ENCODE assay signal across 1 cellular context in genomic region chr12:27780612-27781408, GRCh38.
TF ChIP-seq lines count a peak whose summit lies in the region.

No MANE protein-coding gene starts in this region.

TF ChIP-seq in HCT116, 20 proteins besides CTCF, POLR2A, EP300 and RAD21 (continued from another document):
- no peak for TF ChIP-seq REST (IDR thresholded peaks at IDR 0.05; ENCODE audit: low read depth)
- TF ChIP-seq TCF7L2 (IDR thresholded peaks at IDR 0.05; ENCODE audit: borderline replicate concordance, extremely low read depth, insufficient read depth, insufficient read length), result no peak
- TF ChIP-seq ZFX (IDR thresholded peaks at IDR 0.05), result no peak; the same call in 1 of the 2 replicates
